In genomic region chr10:122879339-122880273, GRCh38 we compare ENCODE assay signal across 8 cellular contexts. TPM values are rescaled to one million over a fixed set of nuclear protein-coding genes. Genes with fewer than 3 reads are reported as not detected.
DNase-seq lines count a peak whose midpoint lies in the region; ATAC-seq and TF ChIP-seq lines count a peak whose summit lies in the region.

Gene FAM24B, minus strand, starts transcription at chr10:122879581. Its CDS starts 29,066 bp downstream, at chr10:122850515.

- 74% methylated on average over 91 of the region's 95 CpGs for WGBS in mesenchymal stem cell

- TF ChIP-seq CTCF in BE2C (IDR thresholded peaks at IDR 0.05; ENCODE audit: low read depth, low read length) = no peak

- no peak within 1 kb of the TSS for H2BK12ac ChIP-seq in mesenchymal stem cell (ENCODE audit: low read length in 2 of 2)

- no peak within 1 kb of the TSS for H2BK15ac ChIP-seq in mesenchymal stem cell (ENCODE audit: low read depth, poor library complexity, severe bottlenecking)

- no peak within 1 kb of the TSS for H3K4me2 ChIP-seq in mesenchymal stem cell (ENCODE audit: low read length, poor library complexity, severe bottlenecking)

- no peak within 1 kb of the TSS for H2BK120ac ChIP-seq in mesenchymal stem cell (ENCODE audit: low read depth, low read length)

- H4K8ac ChIP-seq in mesenchymal stem cell (ENCODE audit: low read length) = no peak within 1 kb of the TSS

- no peak within 1 kb of the TSS for H2AK5ac ChIP-seq in mesenchymal stem cell (ENCODE audit: low read length, severe bottlenecking)

- ATAC-seq in HG03460 (IDR thresholded peaks at IDR 0.05; ENCODE audit: unreplicated experiment) = peak; percentile 70

- no peak within 1 kb of the TSS for H2BK5ac ChIP-seq in mesenchymal stem cell (ENCODE audit: low read depth, low read length, poor library complexity, severe bottlenecking)

- peaks cover 7% of the 10 kb centered on the region for H3K4me1 ChIP-seq in BE2C
- H3K4me1 ChIP-seq in endocrine pancreas (ENCODE audit: control insufficient read depth, insufficient read depth, low read length) = peaks cover 4% of the 10 kb centered on the region
- H3K4me1 ChIP-seq in mesenchymal stem cell (ENCODE audit: control insufficient read depth, insufficient read depth, low read depth, low read length) = no peaks in the 10 kb centered on the region

- H4K91ac ChIP-seq in mesenchymal stem cell (ENCODE audit: low read length) = no peak within 1 kb of the TSS

- H3K23ac ChIP-seq in mesenchymal stem cell (ENCODE audit: low read length in 2 of 2) = no peak within 1 kb of the TSS

- no peak within 1 kb of the TSS for H3K18ac ChIP-seq in mesenchymal stem cell (ENCODE audit: low read depth in 1 of 2, low read length in 2 of 2)

- no peaks in the 10 kb centered on the region for H3K36me3 ChIP-seq in BE2C
- no peaks in the 10 kb centered on the region for H3K36me3 ChIP-seq in endocrine pancreas (ENCODE audit: control insufficient read depth, insufficient read depth, low read length)
- no peaks in the 10 kb centered on the region for H3K36me3 ChIP-seq in mesenchymal stem cell (ENCODE audit: control insufficient read depth in 1 of 2, insufficient read depth in 2 of 2, low read depth in 1 of 2, low read length in 2 of 2)

- no peaks in the 10 kb centered on the region for H3K79me1 ChIP-seq in mesenchymal stem cell (replicated peaks; ENCODE audit: low read length, poor library complexity, severe bottlenecking)

- H2AFZ ChIP-seq in mesenchymal stem cell (ENCODE audit: low read depth, low read length) = no peak within 1 kb of the TSS

- H3K9me3 ChIP-seq in BE2C (no peaks in the 10 kb centered on the region), endocrine pancreas (ENCODE audit: control insufficient read depth, low read length) (no peaks in the 10 kb centered on the region), mesenchymal stem cell (ENCODE audit: control insufficient read depth, low read length) (no peaks in the 10 kb centered on the region)

- H3K27me3 ChIP-seq in BE2C (no peaks in the 10 kb centered on the region), endocrine pancreas (ENCODE audit: control insufficient read depth, insufficient read depth, low read length) (no peaks in the 10 kb centered on the region), mesenchymal stem cell (ENCODE audit: control insufficient read depth in 1 of 2, insufficient read depth in 1 of 2, low read length in 2 of 2) (peaks cover 0 to 9% of the 10 kb centered on the region in 2 experiments)

- H3K27ac ChIP-seq in mesenchymal stem cell (ENCODE audit: low read length, poor library complexity, severe bottlenecking) = no peak within 1 kb of the TSS

- peak; percentile 96 for DNase-seq in BE2C
- DNase-seq in GM19240 (ENCODE audit: insufficient read length, low spot score) = peak; percentile 29
- peak; percentile 98 for DNase-seq in NCI-H82 (lab: John Stamatoyannopoulos, UW)
- peak; percentile 87 to 93 for DNase-seq in activated CD8-positive, alpha-beta memory T cell treated with anti-CD3 and anti-CD28 coated beads for 1 hour (ENCODE audit: extremely low read depth in 1 of 2, low read depth in 1 of 2)
- DNase-seq in mesenchymal stem cell = no peak
- DNase-seq in stimulated activated CD8-positive, alpha-beta memory T cell treated with anti-CD3 and anti-CD28 coated beads, Interleukin-2, amount 100 ng/mL, for 1 hour (ENCODE audit: low read depth in 2 of 2) = peak; percentile 83 to 91

- no peak within 1 kb of the TSS for H3K4ac ChIP-seq in mesenchymal stem cell (ENCODE audit: low read depth in 1 of 2, low read length in 2 of 2)

- H3K9ac ChIP-seq in endocrine pancreas (ENCODE audit: control insufficient read depth, insufficient read depth, low read length) = peak within 1 kb of the TSS; percentile 71
- peak within 1 kb of the TSS; percentile 86 for H3K9ac ChIP-seq in mesenchymal stem cell (ENCODE audit: low read length)

- no peak within 1 kb of the TSS for H3K14ac ChIP-seq in mesenchymal stem cell (ENCODE audit: low read length in 2 of 2)

- H3K4me3 ChIP-seq in BE2C (ENCODE audit: low read depth, low read length) = peak within 1 kb of the TSS; percentile 72
- peak within 1 kb of the TSS; percentile 60 for H3K4me3 ChIP-seq in endocrine pancreas (ENCODE audit: control insufficient read depth, insufficient read depth, low read length)
- peak within 1 kb of the TSS in 1 of 2 experiments; percentile 90 for H3K4me3 ChIP-seq in mesenchymal stem cell (ENCODE audit: insufficient read depth in 1 of 2, low read depth in 1 of 2, low read length in 2 of 2)

RNA-seq across cellular contexts. Expression of gene FAM24B, which starts in this region (rescaled TPM):
- polyA plus RNA-seq in BE2C (2012; ENCODE audit: insufficient read depth, insufficient read length, low read depth) = 15.3 TPM
- 0.10 TPM for polyA plus RNA-seq in mesenchymal stem cell (2013, experiment 1 of 2)
- polyA plus RNA-seq in mesenchymal stem cell (2013, experiment 2 of 2) = 0.12 TPM
